ENCODE assay signal across 10 cellular contexts in genomic region chr17:43556292-43556691, GRCh38. TPM values are rescaled to one million over a fixed set of nuclear protein-coding genes. Genes with fewer than 3 reads are reported as not detected.
A peak's percentile ranks its signal among the peaks of the same experiment; 100 is the strongest.
DNase-seq lines count a peak whose midpoint lies in the region; ATAC-seq, FAIRE-seq and TF ChIP-seq lines count a peak whose summit lies in the region.
"Had no signal": no experiment of that assay in that cellular context is flagged by ENCODE, and none has a peak within 500 bp of the region (broad histone marks: within the 10 kb centered on the region; RNA-seq: fewer than 3 reads in every experiment).

No MANE protein-coding gene starts in this region.

- no peak overlapping the region for H3K4me2 ChIP-seq in GM12878 (ENCODE audit: control insufficient read depth, insufficient read depth)

- no peaks in the 10 kb centered on the region for H3K9me3 Mint-ChIP-seq in nephron progenitor cell

- H3K27ac ChIP-seq in GM12878 (ENCODE audit: control insufficient read depth, insufficient read depth), result no peak overlapping the region
- H3K27ac ChIP-seq: heart left ventricle had no signal

- peaks cover 77% of the 10 kb centered on the region for H3K4me1 Mint-ChIP-seq in nephron progenitor cell

- FAIRE-seq in GM12878 (lab: Jason Lieb, UNC), result peak; percentile 54

- RAD21 ChIA-PET in GM12878 (lab: Charles Lee; ENCODE audit: unreplicated experiment), result interaction anchor here (0.8 to 1.3 kb wide), 3 partner anchors 9 to 32 kb away, joined by 3 to 4 read pairs (median 3); no protein-coding TSS in a partner anchor

- ATAC-seq in GM12878, result peak; percentile 73
- no peak for ATAC-seq in HG03025 (IDR thresholded peaks at IDR 0.05; ENCODE audit: low FRiP score, unreplicated experiment)
- no peak for ATAC-seq in GM18867 (IDR thresholded peaks at IDR 0.05; ENCODE audit: unreplicated experiment)
- no peak for ATAC-seq in GM18517 (IDR thresholded peaks at IDR 0.05; ENCODE audit: unreplicated experiment)

- CTCF ChIA-PET in GM12878 (lab: Yijun Ruan, JAX), result interaction anchor here (0.6 to 1.5 kb wide), 3 partner anchors 9 to 72 kb away, joined by 3 to 5 read pairs (median 3); partner anchors contain the start of gene DHX8

- DNase-seq in Caki2 (ENCODE audit: low read depth), result peak; percentile 84
- DNase-seq in KG1 (lab: John Stamatoyannopoulos, UW), result peak; percentile 5
- DNase-seq in GM12878 (ENCODE audit: low read depth, low spot score), result no peak
- DNase-seq in nephron progenitor cell, result peak; percentile 36
- no peak for DNase-seq in NCI-H2107 treated with DMSO at 0.1 percent for 48 hours (lab: John Stamatoyannopoulos, UW; ENCODE audit: unreplicated experiment)
- DNase-seq: heart left ventricle, NCI-H774 had no signal

- TF ChIP-seq POLR2A in GM12878 (IDR thresholded peaks at IDR 0.05; ENCODE audit: low read depth, low read length), result no peak

- intact Hi-C loops in GM12878 (cut with micrococcal nuclease; ENCODE audit: unreplicated experiment), result no loop called here

- H3K4me1 ChIP-seq in GM12878 (ENCODE audit: control insufficient read depth, insufficient read depth, low read length), result no peaks in the 10 kb centered on the region; the same call in 1 of the 2 replicates

- TF ChIP-seq RAD21 in GM12878 (IDR thresholded peaks at IDR 0.05; ENCODE audit: insufficient read depth, low read depth, low read length), result no peak

- TF ChIP-seq EP300 in GM12878 (IDR thresholded peaks at IDR 0.05; ENCODE audit: borderline replicate concordance in 1 of 2, control insufficient read depth in 1 of 2, low read depth in 2 of 2, low read length in 2 of 2), result no peak

- no peak overlapping the region for H3K4me3 ChIP-seq in GM12878
- H3K4me3 ChIP-seq: heart left ventricle had no signal

- in situ Hi-C loops in Caki2 (cut with HindIII; ENCODE audit: low pct_unique_long_range_greater_than_20kb, low sequenced_read_pairs) (no loop called here), GM12878 (cut with MboI) (no loop called here)

- WGBS in GM12878 (ENCODE audit: insufficient coverage, insufficient replicate concordance, low lambda C conversion rate, missing lambda C conversion rate), result 35% methylated on average over 5 of the region's 5 CpGs

- no peak overlapping the region for H3K9ac ChIP-seq in GM12878 (ENCODE audit: control insufficient read depth, insufficient read depth, low read length)

- peaks cover 4% of the 10 kb centered on the region for H3K36me3 Mint-ChIP-seq in nephron progenitor cell (ENCODE audit: low read depth)

- H3K27me3 ChIP-seq in GM12878 (replicated peaks in 1 of 2; ENCODE audit: control insufficient read depth in 2 of 2, insufficient read depth in 2 of 2, low read length in 1 of 2), result no peaks in the 10 kb centered on the region

- TF ChIP-seq CTCF in GM12878 (IDR thresholded peaks at IDR 0.05 in 2 of 3, conservative IDR thresholded peaks at IDR 0.05 in 1 of 3; ENCODE audit: control insufficient read depth in 2 of 3, extremely low read depth in 1 of 3, insufficient read depth in 1 of 3, low read depth in 3 of 3, low read length in 3 of 3) (no peak), nephron progenitor cell (IDR thresholded peaks at IDR 0.05) (no peak)

- SMC1A ChIA-PET in GM12878 (lab: Charles Lee; ENCODE audit: uncharacterized antibody, unreplicated experiment), result interaction anchor here (0.6 to 1.9 kb wide), 7 partner anchors 9 to 71 kb away, joined by 3 to 6 read pairs (median 3); no protein-coding TSS in a partner anchor

- H3K27ac Mint-ChIP-seq in nephron progenitor cell, result no peak overlapping the region

- H3K27me3 Mint-ChIP-seq in nephron progenitor cell (ENCODE audit: low read depth, poor library complexity), result peaks cover 51% of the 10 kb centered on the region

- H4K20me1 ChIP-seq in GM12878 (ENCODE audit: control insufficient read depth, insufficient read depth), result no peaks in the 10 kb centered on the region

- H3K4me3 Mint-ChIP-seq in nephron progenitor cell, result peak overlapping the region; percentile 26

- BruUV-seq in GM12878 (replicated peaks; lab: Mats Ljungman, UMichigan), result no TSS peak

- peak overlapping the region; percentile 66 for H2AFZ ChIP-seq in GM12878 (ENCODE audit: control insufficient read depth, low read depth, low read length)

- H3K79me2 ChIP-seq in GM12878 (ENCODE audit: control insufficient read depth, insufficient read depth, low read length), result no peaks in the 10 kb centered on the region

- H3K9me3 ChIP-seq in GM12878 (replicated peaks; ENCODE audit: control insufficient read depth, insufficient read depth, low read length), result no peaks in the 10 kb centered on the region
- H3K9me3 ChIP-seq: heart left ventricle had no signal

- H3K36me3 ChIP-seq in GM12878 (ENCODE audit: control insufficient read depth in 2 of 2, insufficient read depth in 2 of 2, low read length in 1 of 2), result no peaks in the 10 kb centered on the region
- H3K36me3 ChIP-seq: heart left ventricle had no signal

- POLR2A ChIA-PET in GM12878 (lab: Charles Lee), result interaction anchor here (0.7 kb wide), 1 partner anchor 152 kb away, joined by 9 read pairs; no protein-coding TSS in a partner anchor

TF ChIP-seq in GM12878, 131 proteins besides CTCF, POLR2A, EP300 and RAD21:
- TF ChIP-seq BHLHE40 (IDR thresholded peaks at IDR 0.05; ENCODE audit: borderline replicate concordance in 1 of 2, low read depth in 2 of 2, low read length in 1 of 2) (peak in 1 of 2 experiments; percentile 58; a peak in 1 of 4 replicates), PBX3 (IDR thresholded peaks at IDR 0.05; ENCODE audit: insufficient replicate concordance, low read depth, low read length) (no peak), IKZF2 (IDR thresholded peaks at IDR 0.05) (peak in 1 of 2 experiments; percentile 10; a peak in 1 of 4 replicates), NR2F1 (conservative IDR thresholded peaks at IDR 0.05) (peak; percentile 40; the same call in 1 of the 2 replicates), BACH1 (IDR thresholded peaks at IDR 0.05; ENCODE audit: borderline replicate concordance) (peak; percentile 67; the same call in 1 of the 2 replicates)

RNA-seq across cellular contexts. Expression of gene ETV4, which starts 10.2 kb away (rescaled TPM):
- total RNA-seq in Caki2 (2014; rRNA removed; shearing (Covaris generic); ENCODE audit: low replicate concordance), result 18.7 and 36.0 TPM in 2 replicates
- total RNA-seq in GM12878 (2013; cell fraction: nucleolus; rRNA removed), result 4.9 and 5.0 TPM in 2 replicates
- total RNA-seq in GM12878 (2014; rRNA removed) (1.8 and 2.3 TPM in 2 replicates), GM12878 (2014; rRNA removed; fragmentation: Illumina TruSeq; extraction: Trizol) (0.67 and 0.88 TPM in 2 replicates), GM12878 (2021) (2.2 TPM in 2 replicates)
- 1.4 TPM for polyA plus RNA-seq in GM12878 (2011; ENCODE audit: low read depth)
- polyA plus RNA-seq in GM12878 (2011; rRNA removed) (7.0 and 14.5 TPM in 2 replicates), GM12878 (2014; fragmentation: Illumina TruSeq; extraction: Trizol) (0.92 and 1.3 TPM in 2 replicates), GM12878 (2014; fragmentation: Nextera tagmentation; extraction: Ambion mirVana) (under 1 TPM; 0.19 to 0.49 TPM), GM12878 (2014; rRNA removed) (1.7 and 2.4 TPM in 2 replicates), GM12878 (2016; fragmentation: Nextera tagmentation; extraction: Ambion mirVana) (1 to 10 TPM; 1.7 to 1.9 TPM)
- 17.3 and 18.0 TPM in 2 replicates for polyA plus RNA-seq in GM12878 (2011; cell fraction: cytosol; rRNA removed)
- polyA plus RNA-seq in GM12878 (2011; cell fraction: nucleus; rRNA removed), result 24.4 and 27.7 TPM in 2 replicates
- 1.1 and 2.4 TPM in 2 replicates for polyA plus RNA-seq in GM12878 (2012)
- polyA minus RNA-seq in GM12878 (2011; rRNA and poly(A)+ RNA removed), result 5.2 and 11.6 TPM in 2 replicates
- 5.4 and 6.8 TPM in 2 replicates for polyA minus RNA-seq in GM12878 (2011; cell fraction: cytosol; rRNA and poly(A)+ RNA removed)
- polyA minus RNA-seq in GM12878 (2011; cell fraction: nucleus; rRNA and poly(A)+ RNA removed), result 3.3 and 4.2 TPM in 2 replicates

Comparison
In these comparisons a context has a peak if more than half of its experiments do, and no peak if none do; other contexts are left out.
1. DNase-seq: peak in Caki2 (single experiment), KG1 (single experiment) and nephron progenitor cell (single experiment); none in GM12878 (single experiment) and NCI-H2107 treated with DMSO at 0.1 percent for 48 hours (single experiment).